Comparison of ENCODE assay signal across 11 cellular contexts in the genomic region with DNA sequence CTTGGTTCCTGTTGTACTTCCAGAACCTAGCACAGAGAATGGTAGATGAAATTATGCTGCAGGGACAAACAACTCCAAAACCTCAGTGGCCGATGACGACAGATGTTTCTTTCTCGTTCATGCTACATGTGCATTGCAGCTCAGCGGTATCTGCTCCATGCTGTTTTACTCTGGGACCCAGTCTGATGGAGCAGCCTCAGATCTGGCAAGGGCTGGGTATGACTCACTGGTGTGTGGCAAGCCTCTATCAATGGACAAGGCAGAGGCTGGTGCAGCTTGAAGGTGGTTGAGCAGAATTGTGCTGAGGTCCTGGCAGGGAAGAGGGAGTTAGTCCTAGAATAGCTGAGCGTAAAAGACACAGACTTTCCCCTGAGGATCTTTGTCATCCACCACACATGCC. TPM values are rescaled to one million over a fixed set of nuclear protein-coding genes. Genes with fewer than 3 reads are reported as not detected.
A peak's percentile ranks its signal among the peaks of the same experiment; 100 is the strongest.
DNase-seq lines count a peak whose midpoint lies in the region.
"Had no signal": no experiment of that assay in that cellular context is flagged by ENCODE, and none has a peak within 500 bp of the region (broad histone marks: within the 10 kb centered on the region; RNA-seq: fewer than 3 reads in every experiment).

No MANE protein-coding gene starts in this region.

- peak; percentile 26 for DNase-seq in DMS53 (lab: John Stamatoyannopoulos, UW)
- DNase-seq in DMS53 treated with DMSO at 0.1 percent for 48 hours (lab: John Stamatoyannopoulos, UW; ENCODE audit: unreplicated experiment), result no peak
- DNase-seq in OCI-M1 (lab: John Stamatoyannopoulos, UW), result peak; percentile 20
- peak; percentile 29 for DNase-seq in epithelial cell of prostate (ENCODE audit: low read depth, low spot score)
- DNase-seq in renal cortical epithelial cell (ENCODE audit: low read depth), result peak; percentile 63
- no peak for DNase-seq in activated CD4-positive, CD25-positive, alpha-beta regulatory T cell (lab: John Stamatoyannopoulos, UW)
- DNase-seq in NAMALWA (ENCODE audit: low spot score), result no peak
- no peak for DNase-seq in LoVo (ENCODE audit: low spot score)
- DNase-seq: 8988T, NCI-H82, transverse colon had no signal

- H3K27ac ChIP-seq in epithelial cell of prostate, result no peak overlapping the region
- H3K27ac ChIP-seq: transverse colon had no signal

RNA-seq across cellular contexts. Expression of gene BLCAP, which starts 10.3 kb away (rescaled TPM):
- total RNA-seq in renal cortical epithelial cell, result 22.7 and 43.4 TPM in 2 replicates

RNA-seq across cellular contexts. Expression of gene NNAT, which starts 17.0 kb away (rescaled TPM):
- total RNA-seq in renal cortical epithelial cell, result 0.35 and 1.4 TPM in 2 replicates

Comparison
In these comparisons a context has a peak if more than half of its experiments do, and no peak if none do; other contexts are left out.
1. DNase-seq: peak in DMS53 (single experiment), OCI-M1 (single experiment), epithelial cell of prostate (single experiment) and renal cortical epithelial cell (single experiment); none in DMS53 treated with DMSO at 0.1 percent for 48 hours (single experiment), activated CD4-positive, CD25-positive, alpha-beta regulatory T cell (0 of 4), NAMALWA (single experiment) and LoVo (single experiment).